In genomic region chr16:86517652-86518258, GRCh38 we compare ENCODE assay signal across 9 cellular contexts. TPM values are rescaled to one million over a fixed set of nuclear protein-coding genes. Genes with fewer than 3 reads are reported as not detected.
A peak's percentile ranks its signal among the peaks of the same experiment; 100 is the strongest.
DNase-seq lines count a peak whose midpoint lies in the region; ATAC-seq and TF ChIP-seq lines count a peak whose summit lies in the region.
"Had no signal": no experiment of that assay in that cellular context is flagged by ENCODE, and none has a peak within 500 bp of the region (broad histone marks: within the 10 kb centered on the region; RNA-seq: fewer than 3 reads in every experiment).

No MANE protein-coding gene starts in this region.

- peaks cover 0 to 1% (median 0%) of the 10 kb centered on the region in 11 donors for H3K9me3 Mint-ChIP-seq in naive thymus-derived CD4-positive, alpha-beta T cell

- no peaks in the 10 kb centered on the region for H3K36me3 ChIP-seq in DND-41 (ENCODE audit: insufficient read depth, low read length)
- H3K36me3 ChIP-seq in naive thymus-derived CD4-positive, alpha-beta T cell (ENCODE audit: control insufficient read depth in 2 of 3, insufficient read depth in 3 of 3, low read length in 3 of 3), result no peaks in the 10 kb centered on the region

- TF ChIP-seq CTCF in DND-41 (IDR thresholded peaks at IDR 0.05; ENCODE audit: borderline replicate concordance, extremely low read depth, low read length, poor library complexity, severe bottlenecking) (peak; percentile 59), fibroblast of villous mesenchyme (IDR thresholded peaks at IDR 0.05; ENCODE audit: insufficient read depth, low read depth, low read length) (peak; percentile 86), omental fat pad (IDR thresholded peaks at IDR 0.05) (peak in 1 of 3 donors; percentile 47)

- H3K4me3 Mint-ChIP-seq in naive thymus-derived CD4-positive, alpha-beta T cell, result no peak overlapping the region

- H3K79me2 ChIP-seq in DND-41 (ENCODE audit: insufficient read depth, low read length), result no peaks in the 10 kb centered on the region

- ATAC-seq in DND-41 (ENCODE audit: insufficient read depth, low read depth) (peak; percentile 45; the same call in 1 of the 3 replicates), omental fat pad (ENCODE audit: low FRiP score) (peak; percentile 53)
- no peak for ATAC-seq in naive thymus-derived CD4-positive, alpha-beta T cell

- intact Hi-C loops in naive thymus-derived CD4-positive, alpha-beta T cell (cut with micrococcal nuclease), result no loop called here

- H3K9ac ChIP-seq in DND-41 (ENCODE audit: low read depth, low read length), result no peak overlapping the region

- no peaks in the 10 kb centered on the region for H3K27me3 ChIP-seq in DND-41 (ENCODE audit: insufficient read depth, low read length, poor library complexity)
- H3K27me3 ChIP-seq in naive thymus-derived CD4-positive, alpha-beta T cell (ENCODE audit: control insufficient read depth in 2 of 2, insufficient read depth in 2 of 2, low read length in 2 of 2), result peaks cover 0 to 19% of the 10 kb centered on the region in 2 donors

- peaks cover 0 to 13% (median 8%) of the 10 kb centered on the region in 7 donors for H3K4me1 Mint-ChIP-seq in naive thymus-derived CD4-positive, alpha-beta T cell

- DNase-seq in DND-41 (peak; percentile 27), HT-29 (ENCODE audit: low spot score) (peak; percentile 58), UCSD-AML1 (lab: John Stamatoyannopoulos, UW; ENCODE audit: unreplicated experiment) (peak; percentile 58), fibroblast of villous mesenchyme (ENCODE audit: low read depth) (peak; percentile 87), omental fat pad (ENCODE audit: low spot score) (no peak), GDM1 (lab: John Stamatoyannopoulos, UW) (no peak), NCI-H187 treated with DMSO at 0.1 percent for 48 hours (lab: John Stamatoyannopoulos, UW) (no peak)
- DNase-seq in naive thymus-derived CD4-positive, alpha-beta T cell, result no peak

- CTCF ChIA-PET in naive thymus-derived CD4-positive, alpha-beta T cell (lab: Charles Lee), result interaction anchor here (1.0 to 1.3 kb wide), 2 partner anchors 175 to 176 kb away, joined by 4 read pairs; no protein-coding TSS in a partner anchor

- H3K27me3 Mint-ChIP-seq in naive thymus-derived CD4-positive, alpha-beta T cell, result peaks cover 51 to 69% (median 68%) of the 10 kb centered on the region in 5 donors

- no peaks in the 10 kb centered on the region for H3K9me3 ChIP-seq in DND-41 (ENCODE audit: insufficient read depth, low read length, severe bottlenecking)
- no peaks in the 10 kb centered on the region for H3K9me3 ChIP-seq in naive thymus-derived CD4-positive, alpha-beta T cell (ENCODE audit: control insufficient read depth in 2 of 3, low read length in 3 of 3)

- H3K4me1 ChIP-seq in DND-41 (ENCODE audit: insufficient read depth, low read length), result peaks cover 5% of the 10 kb centered on the region; the same call in 1 of the 2 replicates
- peaks cover 0 to 3% of the 10 kb centered on the region in 2 donors for H3K4me1 ChIP-seq in naive thymus-derived CD4-positive, alpha-beta T cell (ENCODE audit: control insufficient read depth in 2 of 2, insufficient read depth in 2 of 2, low read length in 2 of 2)

- H2AFZ ChIP-seq in DND-41 (ENCODE audit: low read depth, low read length), result no peak overlapping the region

- H3K27ac ChIP-seq in DND-41 (ENCODE audit: low read length), result no peak overlapping the region
- H3K27ac ChIP-seq in naive thymus-derived CD4-positive, alpha-beta T cell (ENCODE audit: low read depth, low read length), result no peak overlapping the region

- POLR2A ChIA-PET in naive thymus-derived CD4-positive, alpha-beta T cell (lab: Charles Lee), result interaction anchor here (0.6 kb wide), 1 partner anchor 106 kb away, joined by 3 read pairs; no protein-coding TSS in a partner anchor

- H3K4me3 ChIP-seq in DND-41 (ENCODE audit: low read depth in 1 of 2, low read length in 2 of 2) (no peak overlapping the region), fibroblast of villous mesenchyme (ENCODE audit: low read depth, low read length) (no peak overlapping the region)
- no peak overlapping the region for H3K4me3 ChIP-seq in naive thymus-derived CD4-positive, alpha-beta T cell (ENCODE audit: low read length)

- no peak overlapping the region for H3K27ac Mint-ChIP-seq in naive thymus-derived CD4-positive, alpha-beta T cell

- H3K36me3 Mint-ChIP-seq in naive thymus-derived CD4-positive, alpha-beta T cell, result peaks cover 0 to 4% (median 0%) of the 10 kb centered on the region in 5 donors

- no peak overlapping the region for H3K4me2 ChIP-seq in DND-41 (ENCODE audit: insufficient read depth, low read length)

- H4K20me1 ChIP-seq in DND-41 (ENCODE audit: insufficient read depth, low read length), result peaks cover 9% of the 10 kb centered on the region

RNA-seq across cellular contexts. Expression of gene FOXF1, which starts 7.4 kb away (rescaled TPM):
- not detected in 2 replicates for total RNA-seq in HT-29 (2014; rRNA removed; shearing (Covaris generic))
- total RNA-seq in fibroblast of villous mesenchyme (5.2 and 10.3 TPM in 2 replicates), omental fat pad (1 to 10 TPM in 3 of 4 donors, under 1 TPM in 1; 0.88 to 6.6 (median 1.4) TPM)
- not detected for total RNA-seq in naive thymus-derived CD4-positive, alpha-beta T cell
- not detected for polyA plus RNA-seq in naive thymus-derived CD4-positive, alpha-beta T cell
- total RNA-seq: T-helper 2 cell treated with Interferon-gamma antibody and Interleukin-4, amounts not matched to agents 100 ng/mL and 5 ng/mL, for 36 hours had no signal

RNA-seq across cellular contexts. Expression of gene MTHFSD, which starts 37.3 kb away (rescaled TPM):
- 15.4 and 17.2 TPM in 2 replicates for total RNA-seq in HT-29 (2014; rRNA removed; shearing (Covaris generic))
- total RNA-seq in fibroblast of villous mesenchyme, result 11.6 and 14.7 TPM in 2 replicates
- total RNA-seq in omental fat pad, result 10 to 100 TPM in 1 of 4 donors, 1 to 10 TPM in 3; 6.4 to 20.2 (median 9.1) TPM
- 10 to 100 TPM; 17.6 to 46.7 (median 29.9) TPM for total RNA-seq in naive thymus-derived CD4-positive, alpha-beta T cell
- 10 to 100 TPM; 16.7 to 28.1 TPM for polyA plus RNA-seq in naive thymus-derived CD4-positive, alpha-beta T cell

RNA-seq across cellular contexts. Expression of gene FOXC2, which starts 48.9 kb away (rescaled TPM):
- total RNA-seq in HT-29 (2014; rRNA removed; shearing (Covaris generic)), result not detected in 2 replicates
- total RNA-seq in fibroblast of villous mesenchyme (0.64 TPM in 1 of 2 replicates, not detected in the other), omental fat pad (under 1 TPM; 0.25 to 0.72 (median 0.38) TPM)
- total RNA-seq in naive thymus-derived CD4-positive, alpha-beta T cell, result not detected
- not detected for polyA plus RNA-seq in naive thymus-derived CD4-positive, alpha-beta T cell
- total RNA-seq: T-helper 2 cell treated with Interferon-gamma antibody and Interleukin-4, amounts not matched to agents 100 ng/mL and 5 ng/mL, for 36 hours had no signal

Comparison
In these comparisons a context has a peak if more than half of its experiments do, and no peak if none do; other contexts are left out.
1. DNase-seq: peak in DND-41 (single experiment), HT-29 (single experiment), UCSD-AML1 (single experiment) and fibroblast of villous mesenchyme (single experiment); none in omental fat pad (single experiment), GDM1 (single experiment), naive thymus-derived CD4-positive, alpha-beta T cell (0 of 9) and NCI-H187 treated with DMSO at 0.1 percent for 48 hours (single experiment).